In genomic region chr7:1569440-1569832, GRCh38 we compare ENCODE assay signal across 8 cellular contexts. TPM values are rescaled to one million over a fixed set of nuclear protein-coding genes. Genes with fewer than 3 reads are reported as not detected.
DNase-seq lines count a peak whose midpoint lies in the region; ATAC-seq and TF ChIP-seq lines count a peak whose summit lies in the region.

No MANE protein-coding gene starts in this region.

- H3K4me1 ChIP-seq in SK-N-SH (ENCODE audit: control insufficient read depth in 1 of 2, insufficient read depth in 2 of 2, low read depth in 1 of 2, low read length in 1 of 2) (peaks cover 8 to 17% of the 10 kb centered on the region in 2 experiments; a peak in 3 of 4 replicates), iPS-15b (ENCODE audit: control insufficient read depth, insufficient read depth, low read length) (peaks cover 6% of the 10 kb centered on the region)

- POLR2A ChIA-PET in SK-N-SH (lab: Yijun Ruan, JAX), result no interaction called here

- CTCF ChIA-PET in SK-N-SH (lab: Yijun Ruan, JAX), result interaction anchor here (1.0 to 2.0 kb wide), 4 partner anchors 9 to 17 kb away, joined by 3 to 18 read pairs (median 4); no protein-coding TSS in a partner anchor

- TF ChIP-seq CTCF in SK-N-SH (IDR thresholded peaks at IDR 0.05), result no peak
- no peak for TF ChIP-seq CTCF in WI38 (IDR thresholded peaks at IDR 0.05; ENCODE audit: low read depth, low read length)

- H3K36me3 ChIP-seq in SK-N-SH (replicated peaks in 1 of 2; ENCODE audit: control insufficient read depth in 1 of 2, insufficient read depth in 2 of 2, low read length in 1 of 2), result peaks cover 10 to 11% of the 10 kb centered on the region in 2 experiments
- H3K36me3 ChIP-seq in iPS-15b (ENCODE audit: control insufficient read depth, insufficient read depth, low read length), result peaks cover 10% of the 10 kb centered on the region

- H3K79me2 ChIP-seq in SK-N-SH (ENCODE audit: insufficient read depth), result peaks cover 32% of the 10 kb centered on the region

- DNase-seq in SK-N-SH, result no peak
- no peak for DNase-seq in RKO (ENCODE audit: low spot score)
- DNase-seq in NCI-H1694 treated with DMSO at 0.1 percent for 48 hours (lab: John Stamatoyannopoulos, UW), result no peak
- no peak for DNase-seq in UCSD-AML1 (lab: John Stamatoyannopoulos, UW; ENCODE audit: unreplicated experiment)

- no peaks in the 10 kb centered on the region for H3K9me3 ChIP-seq in SK-N-SH
- no peaks in the 10 kb centered on the region for H3K9me3 ChIP-seq in iPS-15b (ENCODE audit: control insufficient read depth, insufficient read depth, low read length)

- peak overlapping the region; percentile 96 for H3K4me2 ChIP-seq in SK-N-SH

- H4K20me1 ChIP-seq in SK-N-SH (ENCODE audit: insufficient read depth), result no peaks in the 10 kb centered on the region

- no peaks in the 10 kb centered on the region for H3K27me3 ChIP-seq in SK-N-SH (ENCODE audit: insufficient read depth)
- no peaks in the 10 kb centered on the region for H3K27me3 ChIP-seq in iPS-15b (ENCODE audit: control insufficient read depth, insufficient read depth, low read length)

- 25% methylated on average over 23 of the region's 27 CpGs for WGBS in SK-N-SH (ENCODE audit: low lambda C conversion rate)

- H3K4me3 ChIP-seq in SK-N-SH (ENCODE audit: low read depth in 2 of 2, low read length in 1 of 2), result peak overlapping the region; percentile 68 to 98
- peak overlapping the region; percentile 85 for H3K4me3 ChIP-seq in WI38 (ENCODE audit: low read depth, low read length)
- H3K4me3 ChIP-seq in iPS-15b (ENCODE audit: low read depth, low read length), result peak overlapping the region; percentile 45

- H2AFZ ChIP-seq in SK-N-SH (ENCODE audit: low read depth), result peak overlapping the region; percentile 85

- peaks cover 33% of the 10 kb centered on the region for H3F3A ChIP-seq in SK-N-SH (replicated peaks; ENCODE audit: insufficient read depth)

- TF ChIP-seq EP300 in SK-N-SH (IDR thresholded peaks at IDR 0.05; ENCODE audit: borderline replicate concordance in 1 of 2, low read depth in 1 of 2, low read length in 1 of 2), result no peak

- no peak for ATAC-seq in SK-N-SH treated with all-trans-retinoic acid at 6 μM for 48 hours

- TF ChIP-seq RAD21 in SK-N-SH (IDR thresholded peaks at IDR 0.05; ENCODE audit: low read length), result no peak

- H3K9ac ChIP-seq in SK-N-SH, result peak overlapping the region; percentile 96
- peak overlapping the region; percentile 47 for H3K9ac ChIP-seq in iPS-15b (ENCODE audit: low read depth, low read length)

- no peaks in the 10 kb centered on the region for H3K9me2 ChIP-seq in SK-N-SH

- H3K27ac ChIP-seq in SK-N-SH (ENCODE audit: low read depth in 2 of 2, low read length in 1 of 2) (peak overlapping the region; percentile 60 to 83; a peak in 3 of 4 replicates), temporal lobe (ENCODE audit: low read depth, low read length) (peak overlapping the region; percentile 44)

TF ChIP-seq in SK-N-SH, 30 proteins besides CTCF, POLR2A, EP300 and RAD21 (continues in another document):
- TF ChIP-seq, protein P1, sequence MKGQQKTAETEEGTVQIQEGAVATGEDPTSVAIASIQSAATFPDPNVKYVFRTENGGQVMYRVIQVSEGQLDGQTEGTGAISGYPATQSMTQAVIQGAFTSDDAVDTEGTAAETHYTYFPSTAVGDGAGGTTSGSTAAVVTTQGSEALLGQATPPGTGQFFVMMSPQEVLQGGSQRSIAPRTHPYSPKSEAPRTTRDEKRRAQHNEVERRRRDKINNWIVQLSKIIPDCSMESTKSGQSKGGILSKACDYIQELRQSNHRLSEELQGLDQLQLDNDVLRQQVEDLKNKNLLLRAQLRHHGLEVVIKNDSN (IDR thresholded peaks at IDR 0.05; ENCODE audit: borderline replicate concordance, low read depth), result no peak
- no peak for TF ChIP-seq RFX5 (IDR thresholded peaks at IDR 0.05; ENCODE audit: low read length)
- TF ChIP-seq TAF1 (IDR thresholded peaks at IDR 0.05; ENCODE audit: borderline replicate concordance, low read depth, low read length), result no peak
- no peak for TF ChIP-seq SIN3A (IDR thresholded peaks at IDR 0.05; ENCODE audit: borderline replicate concordance, low read depth, low read length)
- TF ChIP-seq MXI1 (IDR thresholded peaks at IDR 0.05; ENCODE audit: low read depth, low read length), result no peak
- no peak for TF ChIP-seq EZH2phosphoT487 (IDR thresholded peaks at IDR 0.05; ENCODE audit: borderline replicate concordance, low read depth)
- TF ChIP-seq, protein P2, sequence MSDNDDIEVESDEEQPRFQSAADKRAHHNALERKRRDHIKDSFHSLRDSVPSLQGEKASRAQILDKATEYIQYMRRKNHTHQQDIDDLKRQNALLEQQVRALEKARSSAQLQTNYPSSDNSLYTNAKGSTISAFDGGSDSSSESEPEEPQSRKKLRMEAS (IDR thresholded peaks at IDR 0.05; ENCODE audit: low read depth), result no peak
- TF ChIP-seq FOXJ3 (CRISPR knock-in tag; IDR thresholded peaks at IDR 0.05), result no peak
- no peak for TF ChIP-seq RXRA (IDR thresholded peaks at IDR 0.05; ENCODE audit: borderline replicate concordance, low read depth)
- TF ChIP-seq SMC3 (IDR thresholded peaks at IDR 0.05; ENCODE audit: low read depth, low read length), result no peak
- TF ChIP-seq, protein P3, sequence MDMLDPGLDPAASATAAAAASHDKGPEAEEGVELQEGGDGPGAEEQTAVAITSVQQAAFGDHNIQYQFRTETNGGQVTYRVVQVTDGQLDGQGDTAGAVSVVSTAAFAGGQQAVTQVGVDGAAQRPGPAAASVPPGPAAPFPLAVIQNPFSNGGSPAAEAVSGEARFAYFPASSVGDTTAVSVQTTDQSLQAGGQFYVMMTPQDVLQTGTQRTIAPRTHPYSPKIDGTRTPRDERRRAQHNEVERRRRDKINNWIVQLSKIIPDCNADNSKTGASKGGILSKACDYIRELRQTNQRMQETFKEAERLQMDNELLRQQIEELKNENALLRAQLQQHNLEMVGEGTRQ (IDR thresholded peaks at IDR 0.05; ENCODE audit: borderline replicate concordance, low read depth, low read length), result no peak

TF ChIP-seq in SK-N-SH treated with all-trans-retinoic acid at 6 μM for 48 hours, 23 proteins besides CTCF, POLR2A, EP300 and RAD21:
- TF ChIP-seq ZC3H10 (CRISPR knock-in tag; IDR thresholded peaks at IDR 0.05), result no peak
- TF ChIP-seq CSDC2 (CRISPR knock-in tag; IDR thresholded peaks at IDR 0.05), result no peak
- TF ChIP-seq, protein P4, sequence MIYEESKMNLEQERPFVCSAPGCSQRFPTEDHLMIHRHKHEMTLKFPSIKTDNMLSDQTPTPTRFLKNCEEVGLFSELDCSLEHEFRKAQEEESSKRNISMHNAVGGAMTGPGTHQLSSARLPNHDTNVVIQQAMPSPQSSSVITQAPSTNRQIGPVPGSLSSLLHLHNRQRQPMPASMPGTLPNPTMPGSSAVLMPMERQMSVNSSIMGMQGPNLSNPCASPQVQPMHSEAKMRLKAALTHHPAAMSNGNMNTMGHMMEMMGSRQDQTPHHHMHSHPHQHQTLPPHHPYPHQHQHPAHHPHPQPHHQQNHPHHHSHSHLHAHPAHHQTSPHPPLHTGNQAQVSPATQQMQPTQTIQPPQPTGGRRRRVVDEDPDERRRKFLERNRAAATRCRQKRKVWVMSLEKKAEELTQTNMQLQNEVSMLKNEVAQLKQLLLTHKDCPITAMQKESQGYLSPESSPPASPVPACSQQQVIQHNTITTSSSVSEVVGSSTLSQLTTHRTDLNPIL (CRISPR knock-in tag; IDR thresholded peaks at IDR 0.05; ENCODE audit: low read depth), result no peak
- TF ChIP-seq ZFP3 (CRISPR knock-in tag; IDR thresholded peaks at IDR 0.05), result no peak
- TF ChIP-seq ARNTL (CRISPR knock-in tag; IDR thresholded peaks at IDR 0.05; ENCODE audit: borderline replicate concordance, low read depth), result no peak

RNA-seq across cellular contexts. Expression of gene PSMG3, which starts 0.4 kb away (rescaled TPM):
- 106 and 109 TPM in 2 replicates for polyA plus RNA-seq in SK-N-SH (2012; rRNA removed)
- polyA plus RNA-seq in SK-N-SH (2012; cell fraction: cytosol; rRNA removed), result 71.7 and 94.8 TPM in 2 replicates
- polyA plus RNA-seq in SK-N-SH (2012; cell fraction: nucleus; rRNA removed), result 82.8 and 87.7 TPM in 2 replicates
- 12.5 TPM for total RNA-seq in temporal lobe

RNA-seq across cellular contexts. Expression of gene TMEM184A, which starts 13.4 kb away (rescaled TPM):
- 1.5 and 1.8 TPM in 2 replicates for polyA plus RNA-seq in SK-N-SH (2012; rRNA removed)
- polyA plus RNA-seq in SK-N-SH (2012; cell fraction: cytosol; rRNA removed), result 0.43 and 0.46 TPM in 2 replicates
- 6.5 and 6.7 TPM in 2 replicates for polyA plus RNA-seq in SK-N-SH (2012; cell fraction: nucleus; rRNA removed)
- not detected for total RNA-seq in temporal lobe

RNA-seq across cellular contexts. Expression of gene MAFK, which starts 38.9 kb away (rescaled TPM):
- 33.0 and 33.2 TPM in 2 replicates for polyA plus RNA-seq in SK-N-SH (2012; rRNA removed)
- 8.3 and 12.2 TPM in 2 replicates for polyA plus RNA-seq in SK-N-SH (2012; cell fraction: cytosol; rRNA removed)
- 240 and 252 TPM in 2 replicates for polyA plus RNA-seq in SK-N-SH (2012; cell fraction: nucleus; rRNA removed)
- 8.4 TPM for total RNA-seq in temporal lobe
